In genomic region chr9:134500931-134501265, GRCh38 we compare ENCODE assay signal across 24 cellular contexts.
"Had no signal": no experiment of that assay in that cellular context is flagged by ENCODE, and none has a peak within 500 bp of the region (broad histone marks: within the 10 kb centered on the region; RNA-seq: fewer than 3 reads in every experiment).

No MANE protein-coding gene starts in this region.

- H3K27ac ChIP-seq: body of pancreas, cardiac muscle cell, heart left ventricle, left lung, neutrophil, parathyroid adenoma, right lobe of liver, stomach, suprapubic skin, tibial nerve, vagina had no signal

- H3K36me3 ChIP-seq: cardiac muscle cell, heart left ventricle, left lung, neutrophil, right lobe of liver, stomach, suprapubic skin, tibial nerve, vagina had no signal

- ATAC-seq: activated T-cell treated with anti-CD3 and anti-CD28 coated beads, Interleukin-2, amount 50 U/mL, for 72 hours; body of pancreas; heart left ventricle; left lung; stimulated activated effector memory CD8-positive, alpha-beta T cell treated with anti-CD3 and anti-CD28 coated beads, Interleukin-12 subunit alpha, Interleukin-12 subunit beta, amount 100 ng/mL, for 72 hours had no signal

- H3K9me3 ChIP-seq: body of pancreas, heart left ventricle, left lung, neutrophil, right lobe of liver, stomach, suprapubic skin, tibial nerve, vagina had no signal

- H3K79me2 ChIP-seq: parathyroid adenoma had no signal

- DNase-seq: activated CD4-positive, alpha-beta T cell treated with anti-CD3 and anti-CD28 coated beads, Interleukin-2, amount 50 U/mL, for 4 hours; activated CD8-positive, alpha-beta memory T cell treated with anti-CD3 and anti-CD28 coated beads, Interleukin-2, amount 50 U/mL, for 48 hours; activated effector memory CD4-positive, alpha-beta T cell treated with anti-CD3 and anti-CD28 coated beads, Interleukin-2, amount 50 U/mL, for 16 hours; activated naive CD4-positive, alpha-beta T cell treated with anti-CD3 and anti-CD28 coated beads, Interleukin-2, amount 10 ng/mL, durations not matched to agents 7 days and 5 days; activated T-cell treated with anti-CD3 and anti-CD28 coated beads, Interleukin-2, amount 50 U/mL, for 72 hours; amygdala; body of pancreas; cortex of kidney; immature natural killer cell; midbrain; small intestine; stimulated activated CD4-positive, alpha-beta T cell treated with anti-CD3 and anti-CD28 coated beads, Interleukin-2, amount 100 ng/mL, for 24 hours; stomach; T-helper 9 cell had no signal

- H3K4me1 ChIP-seq: body of pancreas, left lung, parathyroid adenoma, right lobe of liver had no signal

- H3K9ac ChIP-seq: parathyroid adenoma had no signal

- H3K4me3 ChIP-seq: body of pancreas, cardiac muscle cell, heart left ventricle, left lung, right lobe of liver, stomach, suprapubic skin, tibial nerve, vagina had no signal

- H3K27me3 ChIP-seq: body of pancreas, vagina had no signal
